ENCODE assay signal across 28 cellular contexts in genomic region chr11:49442669-49443068, GRCh38.
"Had no signal": no experiment of that assay in that cellular context is flagged by ENCODE, and none has a peak within 500 bp of the region (broad histone marks: within the 10 kb centered on the region; RNA-seq: fewer than 3 reads in every experiment).

No MANE protein-coding gene starts in this region.

- H2AFZ ChIP-seq: neural progenitor cell, parathyroid adenoma had no signal

- H3K36me3 ChIP-seq: neural progenitor cell, ovary, spleen, suprapubic skin, tibial artery, transverse colon, upper lobe of right lung, uterus had no signal

- H3K9ac ChIP-seq: neural progenitor cell, parathyroid adenoma had no signal

- H3K79me2 ChIP-seq: parathyroid adenoma had no signal

- H3K4me3 ChIP-seq: neural progenitor cell, ovary, psoas muscle, skin epidermis, smooth muscle cell, spleen, suprapubic skin, testis, tibial artery, transverse colon, upper lobe of right lung, uterus had no signal

- DNase-seq: natural killer cell; occipital lobe; ovary; posterior cingulate gyrus; psoas muscle; right cardiac atrium; spleen; stimulated activated CD4-positive, alpha-beta T cell treated with anti-CD3 and anti-CD28 coated beads, Interleukin-12 subunit alpha, Interleukin-12 subunit beta, amount 100 ng/mL, for 4 hours; stimulated activated CD4-positive, alpha-beta T cell treated with anti-CD3 and anti-CD28 coated beads, Interleukin-1b, Interleukin-23, amount 100 ng/mL, for 48 hours; stimulated activated CD4-positive, alpha-beta T cell treated with anti-CD3 and anti-CD28 coated beads, Interleukin-4, amount 100 ng/mL, for 1 hour; stimulated activated CD4-positive, alpha-beta T cell treated with anti-CD3 and anti-CD28 coated beads, Interleukin-4, amount 100 ng/mL, for 4 hours; stimulated activated CD8-positive, alpha-beta memory T cell treated with anti-CD3 and anti-CD28 coated beads, Interleukin-4, amount 100 ng/mL, for 48 hours; stimulated activated naive CD4-positive, alpha-beta T cell; stimulated activated naive CD8-positive, alpha-beta T cell treated with anti-CD3 and anti-CD28 coated beads, Interleukin-15, amount 100 ng/mL, for 72 hours; stimulated activated naive CD8-positive, alpha-beta T cell treated with anti-CD3 and anti-CD28 coated beads, Interleukin-15, Interleukin-2, amounts not matched to agents 100 U/mL and 50 U/mL, for 24 hours; substantia nigra; testis; tibial artery; transverse colon; upper lobe of right lung; uterus had no signal

- H3K27ac ChIP-seq: neural progenitor cell, ovary, parathyroid adenoma, psoas muscle, skin epidermis, spleen, suprapubic skin, testis, tibial artery, transverse colon, upper lobe of right lung, uterus had no signal

- H3K27me3 ChIP-seq: neural progenitor cell, ovary, spleen, suprapubic skin, testis, tibial artery, transverse colon, upper lobe of right lung, uterus had no signal

- H3K4me1 ChIP-seq: neural progenitor cell, parathyroid adenoma, psoas muscle, spleen, suprapubic skin, testis, tibial artery, transverse colon, upper lobe of right lung, uterus had no signal

- ATAC-seq: natural killer cell; psoas muscle; right cardiac atrium; sciatic nerve; stimulated activated memory B cell treated with anti-CD40 and anti-IgM and Interleukin-4, amounts not matched to agents 10 μg/mL and 1 μg/mL and 100 μg/mL, for 72 hours; stimulated activated naive CD8-positive, alpha-beta T cell treated with anti-CD3 and anti-CD28 coated beads, Interleukin-15, amount 100 ng/mL, for 72 hours; stimulated activated naive CD8-positive, alpha-beta T cell treated with anti-CD3 and anti-CD28 coated beads, Interleukin-15, Interleukin-2, amounts not matched to agents 100 U/mL and 50 U/mL, for 24 hours; upper lobe of right lung had no signal

- H3K9me3 ChIP-seq: ovary, psoas muscle, testis, tibial artery, transverse colon, upper lobe of right lung, uterus had no signal

- H3K4me2 ChIP-seq: neural progenitor cell, smooth muscle cell had no signal
